In genomic region chr1:56450004-56450666, GRCh38 we compare ENCODE assay signal across 2 cellular contexts.
TF ChIP-seq lines count a peak whose summit lies in the region.

No MANE protein-coding gene starts in this region.

TF ChIP-seq in IMR-90, 13 proteins besides CTCF, POLR2A, EP300 and RAD21:
- no peak for TF ChIP-seq ELK1 (IDR thresholded peaks at IDR 0.05; ENCODE audit: borderline replicate concordance, low read depth, low read length)
- TF ChIP-seq BHLHE40 (IDR thresholded peaks at IDR 0.05; ENCODE audit: low read depth, low read length): no peak
- no peak for TF ChIP-seq CHD1 (IDR thresholded peaks at IDR 0.05; ENCODE audit: low read depth, low read length)
- TF ChIP-seq RCOR1 (IDR thresholded peaks at IDR 0.05; ENCODE audit: insufficient replicate concordance, low read length): no peak
- TF ChIP-seq CEBPB (IDR thresholded peaks at IDR 0.05; ENCODE audit: low read depth, low read length): no peak
- no peak for TF ChIP-seq MAZ (IDR thresholded peaks at IDR 0.05; ENCODE audit: borderline replicate concordance, low read depth, low read length)
- TF ChIP-seq, protein P1, sequence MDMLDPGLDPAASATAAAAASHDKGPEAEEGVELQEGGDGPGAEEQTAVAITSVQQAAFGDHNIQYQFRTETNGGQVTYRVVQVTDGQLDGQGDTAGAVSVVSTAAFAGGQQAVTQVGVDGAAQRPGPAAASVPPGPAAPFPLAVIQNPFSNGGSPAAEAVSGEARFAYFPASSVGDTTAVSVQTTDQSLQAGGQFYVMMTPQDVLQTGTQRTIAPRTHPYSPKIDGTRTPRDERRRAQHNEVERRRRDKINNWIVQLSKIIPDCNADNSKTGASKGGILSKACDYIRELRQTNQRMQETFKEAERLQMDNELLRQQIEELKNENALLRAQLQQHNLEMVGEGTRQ (IDR thresholded peaks at IDR 0.05; ENCODE audit: low read depth, low read length): no peak
- TF ChIP-seq MXI1 (IDR thresholded peaks at IDR 0.05; ENCODE audit: borderline replicate concordance, low read depth, low read length): no peak

TF ChIP-seq in H1, 55 proteins besides CTCF, POLR2A, EP300 and RAD21:
- TF ChIP-seq TEAD4 (IDR thresholded peaks at IDR 0.05; ENCODE audit: low read depth, low read length) (peak; percentile 82), GTF2F1 (IDR thresholded peaks at IDR 0.05; ENCODE audit: borderline replicate concordance, low read depth, low read length) (no peak), YY1 (IDR thresholded peaks at IDR 0.05; ENCODE audit: low read depth, low read length) (0 out of 2 replicates have a peak, but pooled peaks have one; percentile 29), POLR2AphosphoS5 (IDR thresholded peaks at IDR 0.05; ENCODE audit: low read depth, low read length) (no peak), RXRA (IDR thresholded peaks at IDR 0.05; ENCODE audit: insufficient read depth, low read depth, low read length) (no peak), SP2 (IDR thresholded peaks at IDR 0.05; ENCODE audit: low read length) (no peak), JUN (IDR thresholded peaks at IDR 0.05; ENCODE audit: low read depth, low read length) (no peak), BCL11A (IDR thresholded peaks at IDR 0.05; ENCODE audit: low read depth in 2 of 2, low read length in 2 of 2) (no peak), CTBP2 (IDR thresholded peaks at IDR 0.05; ENCODE audit: borderline replicate concordance, insufficient read depth, insufficient read length, low read length) (no peak), EZH2 (IDR thresholded peaks at IDR 0.05; ENCODE audit: low read depth, low read length, severe bottlenecking) (no peak), SP1 (IDR thresholded peaks at IDR 0.05; ENCODE audit: low read depth, low read length) (no peak), MAX (IDR thresholded peaks at IDR 0.05) (no peak), HDAC6 (IDR thresholded peaks at IDR 0.05; ENCODE audit: low read depth, low read length) (no peak), EGR1 (IDR thresholded peaks at IDR 0.05; ENCODE audit: borderline replicate concordance, low read depth, low read length) (no peak)
